ENCODE assay signal across 19 cellular contexts in the genomic region with DNA sequence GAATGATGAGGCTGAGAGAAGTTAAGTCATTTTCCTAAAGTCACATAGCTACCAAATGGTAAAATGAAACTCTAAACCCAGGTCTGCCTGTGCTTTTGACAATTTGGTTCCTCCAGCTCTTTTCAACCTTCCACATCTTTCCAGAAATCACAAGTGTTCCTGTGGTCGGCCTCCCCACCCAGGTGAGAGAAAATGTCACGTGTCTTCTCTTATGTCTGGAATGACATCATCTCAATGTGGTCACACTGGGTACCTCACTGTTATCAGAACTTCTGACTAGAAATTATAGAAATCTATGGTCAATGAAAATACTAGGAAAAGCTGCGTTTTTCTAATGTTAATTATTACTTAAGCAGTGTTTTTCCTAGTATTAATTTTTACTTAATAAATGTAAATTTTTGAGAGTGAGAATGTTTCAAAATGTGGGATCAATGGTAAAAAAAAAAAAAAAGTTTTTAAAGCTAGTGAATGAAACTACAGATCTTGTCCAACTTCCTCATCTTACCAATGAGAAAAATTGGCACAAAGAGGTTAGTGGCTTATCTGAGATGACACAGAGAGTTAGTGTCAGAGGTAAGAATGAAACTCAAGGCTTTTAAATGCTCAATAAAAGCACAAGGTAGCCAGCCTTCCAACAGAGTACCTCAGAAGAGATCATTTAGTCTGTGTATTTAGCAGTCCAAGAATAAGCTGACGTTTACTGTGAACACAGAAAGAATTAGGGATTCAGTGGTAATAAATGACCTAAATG.
DNase-seq lines count a peak whose midpoint lies in the region; ATAC-seq, FAIRE-seq and TF ChIP-seq lines count a peak whose summit lies in the region.
"Had no signal": no experiment of that assay in that cellular context is flagged by ENCODE, and none has a peak within 500 bp of the region (broad histone marks: within the 10 kb centered on the region; RNA-seq: fewer than 3 reads in every experiment).

No MANE protein-coding gene starts in this region.

- H3K36me3 ChIP-seq in HepG2 (replicated peaks in 1 of 2; ENCODE audit: control insufficient read depth in 1 of 2, insufficient read depth in 2 of 2, low read length in 2 of 2) (no peaks in the 10 kb centered on the region), right lobe of liver (no peaks in the 10 kb centered on the region), OCI-LY3 (replicated peaks; ENCODE audit: low read depth, low read length) (peaks cover 10% of the 10 kb centered on the region), body of pancreas (replicated peaks in 1 of 2; ENCODE audit: insufficient read depth in 1 of 2, low read depth in 2 of 2) (no peaks in the 10 kb centered on the region)
- no peaks in the 10 kb centered on the region for H3K36me3 ChIP-seq in CD8-positive, alpha-beta T cell (ENCODE audit: insufficient read depth, low read length)
- H3K36me3 ChIP-seq: sigmoid colon had no signal

- peaks cover 48 to 70% of the 10 kb centered on the region in 2 donors for H3K4me1 Mint-ChIP-seq in stimulated activated naive B cell treated with anti-CD40 and anti-IgM and Interleukin-4, amounts not matched to agents 10 μg/mL and 1 μg/mL and 100 μg/mL, for 72 hours
- peaks cover 3% of the 10 kb centered on the region for H3K4me1 Mint-ChIP-seq in CD8-positive, alpha-beta T cell (ENCODE audit: low read depth)

- H3K9ac ChIP-seq in HepG2 (ENCODE audit: insufficient read depth, low read depth, low read length) (no peak overlapping the region), OCI-LY3 (ENCODE audit: low read length) (peak overlapping the region; percentile 78)

- H3K27ac ChIP-seq in HepG2 (ENCODE audit: extremely low read length, insufficient read depth, low read length) (no peak overlapping the region), right lobe of liver (no peak overlapping the region), OCI-LY3 (ENCODE audit: low read length) (peak overlapping the region; percentile 97), body of pancreas (no peak overlapping the region)
- H3K27ac ChIP-seq in CD8-positive, alpha-beta T cell (ENCODE audit: low read depth, low read length) = no peak overlapping the region
- H3K27ac ChIP-seq: sigmoid colon had no signal

- no peaks in the 10 kb centered on the region for H3K4me1 ChIP-seq in HepG2 (ENCODE audit: insufficient read depth, low read length)
- H3K4me1 ChIP-seq in right lobe of liver = no peaks in the 10 kb centered on the region
- H3K4me1 ChIP-seq in OCI-LY3 (ENCODE audit: low read length) = peaks cover 81% of the 10 kb centered on the region
- H3K4me1 ChIP-seq in body of pancreas = no peaks in the 10 kb centered on the region
- no peaks in the 10 kb centered on the region for H3K4me1 ChIP-seq in CD8-positive, alpha-beta T cell (ENCODE audit: insufficient read depth, low read length)
- H3K4me1 ChIP-seq: sigmoid colon had no signal

- TF ChIP-seq EP300 in HepG2 (IDR thresholded peaks at IDR 0.05; ENCODE audit: low read depth in 2 of 2, low read length in 2 of 2) (no peak), HepG2 (CRISPR knock-in tag; IDR thresholded peaks at IDR 0.05; ENCODE audit: borderline replicate concordance) (no peak)

- H3K9me3 Mint-ChIP-seq in stimulated activated naive B cell treated with anti-CD40 and anti-IgM and Interleukin-4, amounts not matched to agents 10 μg/mL and 1 μg/mL and 100 μg/mL, for 72 hours = peaks cover 8 to 13% of the 10 kb centered on the region in 2 donors
- no peaks in the 10 kb centered on the region for H3K9me3 Mint-ChIP-seq in CD8-positive, alpha-beta T cell
- H3K9me3 Mint-ChIP-seq: CD8-positive, alpha-beta memory T cell had no signal

- no peak for TF ChIP-seq CTCF in HepG2 (CRISPR knock-in tag; IDR thresholded peaks at IDR 0.05)
- TF ChIP-seq CTCF in right lobe of liver (IDR thresholded peaks at IDR 0.05) = no peak
- no peak for TF ChIP-seq CTCF in OCI-LY3 (IDR thresholded peaks at IDR 0.05; ENCODE audit: low read depth, low read length)
- no peak for TF ChIP-seq CTCF in body of pancreas (IDR thresholded peaks at IDR 0.05)
- TF ChIP-seq CTCF in CD8-positive, alpha-beta T cell (IDR thresholded peaks at IDR 0.05) = no peak

- peaks cover 0 to 1% of the 10 kb centered on the region in 2 experiments; a peak in 1 of 5 replicates for H3K27me3 ChIP-seq in HepG2 (ENCODE audit: control insufficient read depth in 1 of 2, insufficient read depth in 2 of 2, low read length in 2 of 2)
- H3K27me3 ChIP-seq in right lobe of liver = no peaks in the 10 kb centered on the region
- H3K27me3 ChIP-seq in OCI-LY3 (ENCODE audit: low read depth, low read length) = no peaks in the 10 kb centered on the region
- no peaks in the 10 kb centered on the region for H3K27me3 ChIP-seq in body of pancreas
- no peaks in the 10 kb centered on the region for H3K27me3 ChIP-seq in CD8-positive, alpha-beta T cell (ENCODE audit: insufficient read depth, low read length)
- H3K27me3 ChIP-seq: sigmoid colon had no signal

- peak overlapping the region; percentile 94 for H3K27ac Mint-ChIP-seq in stimulated activated naive B cell treated with anti-CD40 and anti-IgM and Interleukin-4, amounts not matched to agents 10 μg/mL and 1 μg/mL and 100 μg/mL, for 72 hours
- no peak overlapping the region for H3K27ac Mint-ChIP-seq in CD8-positive, alpha-beta T cell
- H3K27ac Mint-ChIP-seq: CD8-positive, alpha-beta memory T cell had no signal

- H4K20me1 ChIP-seq in HepG2 (ENCODE audit: insufficient read depth, low read length) (no peaks in the 10 kb centered on the region), OCI-LY3 (ENCODE audit: insufficient read depth, low read length) (no peaks in the 10 kb centered on the region)

- H3K4me3 ChIP-seq in HepG2 (replicated peaks in 1 of 3; ENCODE audit: insufficient read depth in 1 of 3, low read depth in 2 of 3, low read length in 3 of 3) = no peak overlapping the region
- H3K4me3 ChIP-seq in right lobe of liver = no peak overlapping the region
- peak overlapping the region; percentile 51 for H3K4me3 ChIP-seq in OCI-LY3 (ENCODE audit: low read length)
- H3K4me3 ChIP-seq in body of pancreas = no peak overlapping the region
- no peak overlapping the region for H3K4me3 ChIP-seq in CD8-positive, alpha-beta T cell (ENCODE audit: low read depth, low read length)
- H3K4me3 ChIP-seq: sigmoid colon had no signal

- CTCF ChIA-PET in HepG2 (lab: Yijun Ruan, JAX; ENCODE audit: low intra/inter-chr PET ratio, low total read pairs) = no interaction called here
- CTCF ChIA-PET in CD8-positive, alpha-beta T cell (lab: Charles Lee) = no interaction called here

- 1% methylated on average over 4 of the region's 4 CpGs for WGBS in HepG2 (ENCODE audit: low lambda C conversion rate)
- whole genome bisulfite sequencing in right lobe of liver (ENCODE audit: insufficient coverage, low coverage, low lambda C conversion rate, missing lambda C conversion rate) = 55% methylated on average over 4 of the region's 4 CpGs
- 44 to 58% methylated on average over 4 of the region's 4 CpGs for WGBS in body of pancreas, 2 donors

- POLR2A ChIA-PET in HepG2 (lab: Yijun Ruan, JAX) = no interaction called here
- POLR2A ChIA-PET in CD8-positive, alpha-beta T cell (lab: Charles Lee) = no interaction called here

- H2AFZ ChIP-seq in HepG2 (ENCODE audit: low read length) (no peak overlapping the region), OCI-LY3 (ENCODE audit: low read depth, low read length) (no peak overlapping the region)

- no TSS peak for BruUV-seq in HepG2 (replicated peaks; lab: Mats Ljungman, UMichigan)

- H3K79me2 ChIP-seq in HepG2 (ENCODE audit: insufficient read depth, low read length) = no peaks in the 10 kb centered on the region
- no peaks in the 10 kb centered on the region for H3K79me2 ChIP-seq in OCI-LY3 (ENCODE audit: low read length)

- no peak overlapping the region for H3K4me2 ChIP-seq in HepG2 (ENCODE audit: low read depth, low read length)
- H3K4me2 ChIP-seq in OCI-LY3 (ENCODE audit: low read length) = peak overlapping the region; percentile 78

- TF ChIP-seq RAD21 in HepG2 (CRISPR knock-in tag; IDR thresholded peaks at IDR 0.05) = no peak

- H3K36me3 Mint-ChIP-seq in stimulated activated naive B cell treated with anti-CD40 and anti-IgM and Interleukin-4, amounts not matched to agents 10 μg/mL and 1 μg/mL and 100 μg/mL, for 72 hours = peaks cover 18 to 26% of the 10 kb centered on the region in 2 donors
- no peaks in the 10 kb centered on the region for H3K36me3 Mint-ChIP-seq in CD8-positive, alpha-beta T cell
- H3K36me3 Mint-ChIP-seq: CD8-positive, alpha-beta memory T cell had no signal

- ATAC-seq in HepG2 (no peak), right lobe of liver (no peak), HG02981 (IDR thresholded peaks at IDR 0.05; ENCODE audit: unreplicated experiment) (peak; percentile 41), body of pancreas (no peak)
- ATAC-seq in stimulated activated naive B cell treated with anti-CD40 and anti-IgM and Interleukin-4, amounts not matched to agents 10 μg/mL and 1 μg/mL and 100 μg/mL, for 72 hours (replicated peaks) = peak; percentile 63 to 70
- ATAC-seq in CD8-positive, alpha-beta T cell = no peak
- ATAC-seq: left ventricle myocardium superior had no signal

- no peak for DNase-seq in HepG2 (ENCODE audit: low spot score)
- no peak for DNase-seq in right lobe of liver
- DNase-seq in stimulated activated naive B cell treated with anti-CD40 and anti-IgM and Interleukin-4, amounts not matched to agents 10 μg/mL and 1 μg/mL and 100 μg/mL, for 72 hours = no peak
- DNase-seq in body of pancreas = no peak
- DNase-seq in kidney glomerular epithelial cell (lab: John Stamatoyannopoulos, UW) = no peak
- DNase-seq in CD8-positive, alpha-beta T cell = no peak
- DNase-seq: ACHN; activated CD4-positive, alpha-beta T cell treated with anti-CD3 and anti-CD28 coated beads for 1 hour; CD8-positive, alpha-beta memory T cell; foreskin melanocyte; left ventricle myocardium superior; NCI-H1048; NCI-H2171 treated with DMSO at 0.1 percent for 48 hours; SHP77; sigmoid colon; stimulated activated CD4-positive, alpha-beta T cell treated with anti-CD3 and anti-CD28 coated beads, Interleukin-2, amount 100 ng/mL, for 24 hours had no signal

- H3K4me3 Mint-ChIP-seq in stimulated activated naive B cell treated with anti-CD40 and anti-IgM and Interleukin-4, amounts not matched to agents 10 μg/mL and 1 μg/mL and 100 μg/mL, for 72 hours = no peak overlapping the region
- no peak overlapping the region for H3K4me3 Mint-ChIP-seq in CD8-positive, alpha-beta T cell
- H3K4me3 Mint-ChIP-seq: CD8-positive, alpha-beta memory T cell had no signal

- H3K27me3 Mint-ChIP-seq in stimulated activated naive B cell treated with anti-CD40 and anti-IgM and Interleukin-4, amounts not matched to agents 10 μg/mL and 1 μg/mL and 100 μg/mL, for 72 hours = no peaks in the 10 kb centered on the region
- peaks cover 4% of the 10 kb centered on the region for H3K27me3 Mint-ChIP-seq in CD8-positive, alpha-beta T cell (ENCODE audit: low read depth)

- FAIRE-seq in HepG2 (lab: Jason Lieb, UNC) = no peak
- FAIRE-seq: endothelial cell of umbilical vein had no signal

- in situ Hi-C loops in HepG2 (cut with HindIII; ENCODE audit: extremely low pct_ligation_motif_present, low pct_unique_long_range_greater_than_20kb) = no loop called here

- H3K9me3 ChIP-seq in HepG2 (ENCODE audit: low read length) (no peaks in the 10 kb centered on the region), right lobe of liver (no peaks in the 10 kb centered on the region), OCI-LY3 (ENCODE audit: insufficient read depth, low read length) (no peaks in the 10 kb centered on the region), body of pancreas (no peaks in the 10 kb centered on the region)
- no peaks in the 10 kb centered on the region for H3K9me3 ChIP-seq in CD8-positive, alpha-beta T cell (ENCODE audit: low read length)
- H3K9me3 ChIP-seq: sigmoid colon had no signal

- TF ChIP-seq POLR2A in HepG2 (IDR thresholded peaks at IDR 0.05; ENCODE audit: insufficient read depth in 1 of 2, low read depth in 2 of 2, low read length in 2 of 2) = no peak
- no peak for TF ChIP-seq POLR2A in right lobe of liver (IDR thresholded peaks at IDR 0.05)
- TF ChIP-seq POLR2A in body of pancreas (IDR thresholded peaks at IDR 0.05) = no peak

- intact Hi-C loops in HepG2 (cut with micrococcal nuclease; ENCODE audit: unreplicated experiment) = no loop called here
- intact Hi-C loops in right lobe of liver (cut with DNase I) = no loop called here
- intact Hi-C loops in body of pancreas (cut with DNase I) = no loop called here
- intact Hi-C loops in CD8-positive, alpha-beta T cell (cut with DNase I, micrococcal nuclease) = no loop called here

Comparison
In these comparisons a context has a peak if more than half of its experiments do, and no peak if none do; other contexts are left out.
1. ATAC-seq: peak in HG02981 (single experiment) and stimulated activated naive B cell treated with anti-CD40 and anti-IgM and Interleukin-4, amounts not matched to agents 10 μg/mL and 1 μg/mL and 100 μg/mL, for 72 hours (2 of 2); none in HepG2 (single experiment), right lobe of liver (0 of 4), body of pancreas (single experiment) and CD8-positive, alpha-beta T cell (single experiment).